In genomic region chr1:5637171-5637570, GRCh38 we compare ENCODE assay signal across 10 cellular contexts.
DNase-seq lines count a peak whose midpoint lies in the region; ATAC-seq and TF ChIP-seq lines count a peak whose summit lies in the region.
"Had no signal": no experiment of that assay in that cellular context is flagged by ENCODE, and none has a peak within 500 bp of the region (broad histone marks: within the 10 kb centered on the region; RNA-seq: fewer than 3 reads in every experiment).

No MANE protein-coding gene starts in this region.

- no peaks in the 10 kb centered on the region for H3K9me3 ChIP-seq in PC-3 (ENCODE audit: low read length)

- no peak overlapping the region for H3K4me2 ChIP-seq in PC-3 (ENCODE audit: low read length)

- H3K4me1 Mint-ChIP-seq in effector memory CD8-positive, alpha-beta T cell (ENCODE audit: low read depth in 2 of 2): peaks cover 0 to 3% of the 10 kb centered on the region in 2 donors

- POLR2A ChIA-PET in PC-3 (lab: Charles Lee; ENCODE audit: unreplicated experiment): no interaction called here

- H3F3A ChIP-seq in PC-3 (ENCODE audit: low read length, unreplicated experiment): no peaks in the 10 kb centered on the region

- no peak overlapping the region for H3K9ac ChIP-seq in PC-3 (ENCODE audit: low read length)

- H3K36me3 Mint-ChIP-seq in effector memory CD8-positive, alpha-beta T cell (ENCODE audit: insufficient read depth): no peaks in the 10 kb centered on the region
- H3K36me3 Mint-ChIP-seq: activated naive CD8-positive, alpha-beta T cell had no signal

- peaks cover 32 to 65% of the 10 kb centered on the region in 2 donors for H3K27me3 Mint-ChIP-seq in effector memory CD8-positive, alpha-beta T cell

- no TSS peak for BruUV-seq in PC-3 (replicated peaks; lab: Mats Ljungman, UMichigan)

- no peaks in the 10 kb centered on the region for H3K36me3 ChIP-seq in PC-3 (ENCODE audit: low read depth, low read length)

- H3K27ac ChIP-seq in PC-3 (ENCODE audit: low read length): no peak overlapping the region

- H2AFZ ChIP-seq in PC-3 (ENCODE audit: low read length): no peak overlapping the region

- no peaks in the 10 kb centered on the region for H3K9me2 ChIP-seq in PC-3 (replicated peaks; ENCODE audit: low read length)

- H4K20me1 ChIP-seq in PC-3 (ENCODE audit: low read length): no peaks in the 10 kb centered on the region

- DNase-seq in AG09309 (ENCODE audit: low read depth): no peak
- DNase-seq in ELF-1 (ENCODE audit: low read depth, low spot score): peak; percentile 23
- DNase-seq in PC-3: peak; percentile 60
- peak; percentile 21 to 38 (median 21) for DNase-seq in effector memory CD8-positive, alpha-beta T cell
- no peak for DNase-seq in GM03348 (ENCODE audit: low spot score)
- DNase-seq in 8988T: no peak
- DNase-seq: NCI-H1092 treated with DMSO at 0.1 percent for 48 hours had no signal

- TF ChIP-seq CTCF in AG09309 (IDR thresholded peaks at IDR 0.05; ENCODE audit: control insufficient read depth, insufficient read depth, low read depth, low read length, missing control alignments): peak; percentile 28
- TF ChIP-seq CTCF in PC-3 (conservative IDR thresholded peaks at IDR 0.05; ENCODE audit: low read depth, low read length): peak; percentile 71

- H3K27me3 ChIP-seq in PC-3 (ENCODE audit: low read length): peaks cover 34% of the 10 kb centered on the region

- H3K27ac Mint-ChIP-seq in effector memory CD8-positive, alpha-beta T cell: no peak overlapping the region
- H3K27ac Mint-ChIP-seq: activated naive CD8-positive, alpha-beta T cell had no signal

- CTCF ChIA-PET in PC-3 (lab: Charles Lee): no interaction called here

- H3K79me2 ChIP-seq in PC-3 (ENCODE audit: low read length): no peaks in the 10 kb centered on the region

- ATAC-seq in PC-3 (no peak), GM21381 (IDR thresholded peaks at IDR 0.05; ENCODE audit: unreplicated experiment) (no peak), GM21786 (IDR thresholded peaks at IDR 0.05; ENCODE audit: unreplicated experiment) (no peak)
- no peak for ATAC-seq in effector memory CD8-positive, alpha-beta T cell (replicated peaks)

- H3K4me3 Mint-ChIP-seq in effector memory CD8-positive, alpha-beta T cell: no peak overlapping the region
- H3K4me3 Mint-ChIP-seq: activated naive CD8-positive, alpha-beta T cell had no signal

- no peak overlapping the region for H3K4me3 ChIP-seq in AG09309 (ENCODE audit: control insufficient read depth, low read depth, low read length)
- H3K4me3 ChIP-seq in PC-3 (ENCODE audit: low read length): no peak overlapping the region

- no peaks in the 10 kb centered on the region for H3K9me3 Mint-ChIP-seq in effector memory CD8-positive, alpha-beta T cell

- no peaks in the 10 kb centered on the region for H3K4me1 ChIP-seq in PC-3 (ENCODE audit: insufficient read depth, low read length)

- intact Hi-C loops in PC-3 (cut with micrococcal nuclease): no loop called here

Comparison
In these comparisons a context has a peak if more than half of its experiments do, and no peak if none do; other contexts are left out.
1. DNase-seq: peak in ELF-1 (single experiment), PC-3 (single experiment) and effector memory CD8-positive, alpha-beta T cell (3 of 3); none in AG09309 (single experiment), GM03348 (single experiment) and 8988T (single experiment).